Comparison of ENCODE assay signal across 22 cellular contexts in genomic region chr11:78926633-78927347, GRCh38.
A peak's percentile ranks its signal among the peaks of the same experiment; 100 is the strongest.
DNase-seq lines count a peak whose midpoint lies in the region; ATAC-seq, FAIRE-seq and TF ChIP-seq lines count a peak whose summit lies in the region.
"Had no signal": no experiment of that assay in that cellular context is flagged by ENCODE, and none has a peak within 500 bp of the region (broad histone marks: within the 10 kb centered on the region; RNA-seq: fewer than 3 reads in every experiment).

No MANE protein-coding gene starts in this region.

- no peaks in the 10 kb centered on the region for H3K4me1 Mint-ChIP-seq in astrocyte (ENCODE audit: low read depth, unreplicated experiment)

- H3K79me2 ChIP-seq in astrocyte (ENCODE audit: insufficient read depth, low read length): no peaks in the 10 kb centered on the region
- no peaks in the 10 kb centered on the region for H3K79me2 ChIP-seq in hepatocyte

- H3K36me3 Mint-ChIP-seq in astrocyte (ENCODE audit: low read depth, unreplicated experiment): no peaks in the 10 kb centered on the region

- DNase-seq in AG08395 (ENCODE audit: low spot score): peak; percentile 27
- peak; percentile 42 for DNase-seq in HFF-Myc (ENCODE audit: extremely low read depth, low read depth)
- peak; percentile 16 for DNase-seq in astrocyte (ENCODE audit: low read depth)
- DNase-seq in hepatocyte (ENCODE audit: low spot score): no peak
- no peak for DNase-seq in SW 1271 (lab: John Stamatoyannopoulos, UW)
- no peak for DNase-seq in stimulated activated naive CD4-positive, alpha-beta T cell treated with Interleukin-2 at 50 U/mL for 16 hours (lab: John Stamatoyannopoulos, UW)
- no peak for DNase-seq in mucosa of descending colon
- no peak for DNase-seq in ecto neural progenitor cell (ENCODE audit: low spot score)
- DNase-seq: DMS53; NCI-H1436 treated with DMSO at 0.1 percent for 48 hours; NCI-H2081; NCI-H226; NCI-H526 treated with DMSO at 0.1 percent for 48 hours; NK-92 treated with Interleukin-12 subunit alpha and Interleukin-12 subunit beta, amount 100 ng/mL, for 24 hours; OCI-M1; SJCRH30 had no signal

- H3K27ac ChIP-seq in astrocyte (ENCODE audit: low read depth, low read length): no peak overlapping the region
- peak overlapping the region; percentile 41 for H3K27ac ChIP-seq in hepatocyte
- H3K27ac ChIP-seq: C4-2B, RWPE1, SJCRH30 had no signal

- H3K4me3 ChIP-seq in HFF-Myc (replicated peaks; ENCODE audit: low read depth, low read length) (no peak overlapping the region), astrocyte (ENCODE audit: insufficient read depth, low read depth, low read length) (no peak overlapping the region), hepatocyte (no peak overlapping the region), mucosa of descending colon (no peak overlapping the region)
- H3K4me3 ChIP-seq: GM12878, HAP-1, SJCRH30 had no signal

- no peak for FAIRE-seq in astrocyte (lab: Jason Lieb, UNC)
- FAIRE-seq: A204.1, GM12878, HTR-8/SVneo had no signal

- H3K4me2 ChIP-seq in astrocyte (ENCODE audit: low read length): no peak overlapping the region
- no peak overlapping the region for H3K4me2 ChIP-seq in hepatocyte

- TF ChIP-seq CTCF in HFF-Myc (IDR thresholded peaks at IDR 0.05; ENCODE audit: low read depth, low read length, missing control alignments) (no peak), astrocyte (IDR thresholded peaks at IDR 0.05; ENCODE audit: insufficient read depth, low read depth, low read length) (no peak), hepatocyte (IDR thresholded peaks at IDR 0.05; ENCODE audit: poor library complexity) (no peak), mucosa of descending colon (IDR thresholded peaks at IDR 0.05) (no peak)

- H4K20me1 ChIP-seq in astrocyte (ENCODE audit: insufficient read depth, low read length) (no peaks in the 10 kb centered on the region), hepatocyte (ENCODE audit: insufficient read depth, poor library complexity, severe bottlenecking) (no peaks in the 10 kb centered on the region)

- H3K27me3 ChIP-seq in astrocyte (ENCODE audit: insufficient read depth, low read length): no peaks in the 10 kb centered on the region
- H3K27me3 ChIP-seq in hepatocyte: no peaks in the 10 kb centered on the region
- H3K27me3 ChIP-seq: SJCRH30 had no signal

- no peaks in the 10 kb centered on the region for H3K4me1 ChIP-seq in astrocyte (ENCODE audit: insufficient read depth, low read length)
- H3K4me1 ChIP-seq in hepatocyte (ENCODE audit: insufficient read depth): peaks cover 24% of the 10 kb centered on the region
- no peaks in the 10 kb centered on the region for H3K4me1 ChIP-seq in mucosa of descending colon (ENCODE audit: low read depth)
- H3K4me1 ChIP-seq: SJCRH30 had no signal

- H3K9me3 ChIP-seq in astrocyte (ENCODE audit: insufficient read depth, low read depth, low read length) (no peaks in the 10 kb centered on the region), hepatocyte (ENCODE audit: low read depth) (no peaks in the 10 kb centered on the region), mucosa of descending colon (no peaks in the 10 kb centered on the region)
- H3K9me3 ChIP-seq: HAP-1, SJCRH30 had no signal

- WGBS in hepatocyte (ENCODE audit: low lambda C conversion rate, missing lambda C conversion rate): 36% methylated on average over 2 of the region's 2 CpGs

- H3K9ac ChIP-seq in astrocyte (ENCODE audit: low read length): no peak overlapping the region

- H3K4me3 Mint-ChIP-seq in astrocyte (ENCODE audit: unreplicated experiment): no peak overlapping the region

- no peaks in the 10 kb centered on the region for H3K9me3 Mint-ChIP-seq in astrocyte (ENCODE audit: unreplicated experiment)

- ATAC-seq in mucosa of descending colon: no peak
- ATAC-seq: GM12878 had no signal

- intact Hi-C loops in mucosa of descending colon (cut with DNase I, micrococcal nuclease): no loop called here

- H2AFZ ChIP-seq in astrocyte (ENCODE audit: low read depth, low read length) (no peak overlapping the region), hepatocyte (no peak overlapping the region)

- no peaks in the 10 kb centered on the region for H3K36me3 ChIP-seq in astrocyte (ENCODE audit: insufficient read depth, low read length)
- H3K36me3 ChIP-seq in hepatocyte (replicated peaks; ENCODE audit: insufficient read depth, low read depth): no peaks in the 10 kb centered on the region
- H3K36me3 ChIP-seq in mucosa of descending colon (ENCODE audit: low read depth): no peaks in the 10 kb centered on the region
- H3K36me3 ChIP-seq: HAP-1, SJCRH30 had no signal

- H3K27me3 Mint-ChIP-seq in astrocyte (ENCODE audit: low read depth, unreplicated experiment): peaks cover 52% of the 10 kb centered on the region

- H3K9me2 ChIP-seq in hepatocyte (replicated peaks; ENCODE audit: insufficient read depth): no peaks in the 10 kb centered on the region

- no peak overlapping the region for H3K27ac Mint-ChIP-seq in astrocyte (ENCODE audit: unreplicated experiment)

Comparison
In these comparisons a context has a peak if more than half of its experiments do, and no peak if none do; other contexts are left out.
1. DNase-seq: peak in AG08395 (single experiment), HFF-Myc (single experiment) and astrocyte (single experiment); none in hepatocyte (single experiment), SW 1271 (0 of 2), stimulated activated naive CD4-positive, alpha-beta T cell treated with Interleukin-2 at 50 U/mL for 16 hours (single experiment), mucosa of descending colon (0 of 3) and ecto neural progenitor cell (single experiment).